ENCODE assay signal across 9 cellular contexts in the genomic region with DNA sequence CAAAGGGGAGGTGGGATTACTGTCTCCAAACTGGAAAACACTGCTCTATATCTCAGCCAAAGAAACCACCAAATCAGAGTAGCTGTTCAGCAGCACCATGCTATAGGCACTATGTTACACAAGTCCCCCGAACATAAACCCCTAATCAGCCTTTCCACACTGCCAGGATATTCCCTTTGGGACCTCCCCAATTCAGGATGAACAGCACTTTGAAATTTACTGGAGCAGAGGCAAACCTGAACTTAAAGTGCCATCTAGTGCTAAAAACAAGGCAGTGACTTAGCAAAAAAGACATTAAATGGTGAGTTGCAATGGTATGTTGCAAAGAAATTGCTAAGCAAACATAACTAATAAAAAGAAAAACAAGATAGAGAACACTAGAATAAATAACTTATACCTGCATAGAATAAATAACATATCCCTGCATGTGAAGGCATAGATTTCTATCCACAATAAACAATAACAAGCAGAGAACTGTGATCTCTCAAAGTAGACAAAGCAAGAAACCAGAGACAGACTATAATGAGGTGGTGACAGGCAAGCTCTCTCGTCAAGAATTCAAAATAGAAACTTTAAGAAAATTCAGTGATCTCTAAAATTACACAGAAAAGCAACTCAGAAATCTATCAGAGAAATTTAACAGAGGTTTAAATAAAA.
DNase-seq lines count a peak whose midpoint lies in the region; ATAC-seq and TF ChIP-seq lines count a peak whose summit lies in the region.
"Had no signal": no experiment of that assay in that cellular context is flagged by ENCODE, and none has a peak within 500 bp of the region (broad histone marks: within the 10 kb centered on the region; RNA-seq: fewer than 3 reads in every experiment).

No MANE protein-coding gene starts in this region.

- H3K4me3 Mint-ChIP-seq in T-helper 17 cell: no peak overlapping the region
- no peak overlapping the region for H3K4me3 Mint-ChIP-seq in natural killer cell treated with Interleukin-12 subunit alpha and Interleukin-12 subunit beta and Interleukin-15 and Interleukin-18, amount 100 ng/mL, for 72 hours
- H3K4me3 Mint-ChIP-seq: IgD-negative memory B cell had no signal

- no peaks in the 10 kb centered on the region for H3K27me3 ChIP-seq in MM.1S (replicated peaks; ENCODE audit: insufficient read depth, low read length)

- H3K9ac ChIP-seq in MM.1S (ENCODE audit: low read length): no peak overlapping the region

- peak; percentile 57 for TF ChIP-seq CTCF in GM10248 (IDR thresholded peaks at IDR 0.05; ENCODE audit: control extremely low read depth, extremely low read depth, low read depth, missing control alignments)
- TF ChIP-seq CTCF in MM.1S (IDR thresholded peaks at IDR 0.05; ENCODE audit: low read length): peak; percentile 63
- TF ChIP-seq CTCF in omental fat pad (IDR thresholded peaks at IDR 0.05): no peak

- no peaks in the 10 kb centered on the region for H3K4me1 ChIP-seq in MM.1S (ENCODE audit: low read length)

- peak overlapping the region; percentile 24 for H3K27ac Mint-ChIP-seq in T-helper 17 cell
- no peak overlapping the region for H3K27ac Mint-ChIP-seq in natural killer cell treated with Interleukin-12 subunit alpha and Interleukin-12 subunit beta and Interleukin-15 and Interleukin-18, amount 100 ng/mL, for 72 hours
- H3K27ac Mint-ChIP-seq: IgD-negative memory B cell had no signal

- H3K9me3 ChIP-seq in MM.1S (replicated peaks; ENCODE audit: insufficient read depth, low read length): no peaks in the 10 kb centered on the region
- no peaks in the 10 kb centered on the region for H3K9me3 ChIP-seq in T-helper 17 cell (ENCODE audit: control insufficient read depth, low read length, poor library complexity, severe bottlenecking)

- no peak overlapping the region for H2AFZ ChIP-seq in MM.1S (ENCODE audit: low read length)

- H3K79me2 ChIP-seq in MM.1S (ENCODE audit: low read length): no peaks in the 10 kb centered on the region

- H3F3A ChIP-seq in MM.1S (ENCODE audit: insufficient read depth, low read length): no peaks in the 10 kb centered on the region

- H3K4me1 Mint-ChIP-seq in T-helper 17 cell: peaks cover 3% of the 10 kb centered on the region
- no peaks in the 10 kb centered on the region for H3K4me1 Mint-ChIP-seq in natural killer cell treated with Interleukin-12 subunit alpha and Interleukin-12 subunit beta and Interleukin-15 and Interleukin-18, amount 100 ng/mL, for 72 hours (ENCODE audit: low read depth in 2 of 2)
- H3K4me1 Mint-ChIP-seq: IgD-negative memory B cell had no signal

- no peaks in the 10 kb centered on the region for H3K36me3 ChIP-seq in MM.1S (replicated peaks; ENCODE audit: insufficient read depth, low read length)

- H3K4me3 ChIP-seq in MM.1S (ENCODE audit: low read length): no peak overlapping the region

- ATAC-seq in T-helper 17 cell (no peak), omental fat pad (ENCODE audit: low FRiP score) (no peak), GM18519 (IDR thresholded peaks at IDR 0.05; ENCODE audit: low FRiP score, unreplicated experiment) (no peak)
- no peak for ATAC-seq in natural killer cell treated with Interleukin-12 subunit alpha and Interleukin-12 subunit beta and Interleukin-15 and Interleukin-18, amount 100 ng/mL, for 72 hours

- H3K9me3 Mint-ChIP-seq in natural killer cell treated with Interleukin-12 subunit alpha and Interleukin-12 subunit beta and Interleukin-15 and Interleukin-18, amount 100 ng/mL, for 72 hours: peaks cover 12% of the 10 kb centered on the region
- H3K9me3 Mint-ChIP-seq: IgD-negative memory B cell had no signal

- H3K36me3 Mint-ChIP-seq in T-helper 17 cell (ENCODE audit: low read depth): no peaks in the 10 kb centered on the region
- no peaks in the 10 kb centered on the region for H3K36me3 Mint-ChIP-seq in natural killer cell treated with Interleukin-12 subunit alpha and Interleukin-12 subunit beta and Interleukin-15 and Interleukin-18, amount 100 ng/mL, for 72 hours

- no peak for DNase-seq in GM10248 (ENCODE audit: extremely low spot score)
- DNase-seq in MM.1S: peak; percentile 41
- DNase-seq in T-helper 17 cell: no peak
- DNase-seq in kidney glomerular epithelial cell (lab: John Stamatoyannopoulos, UW): peak; percentile 69
- no peak for DNase-seq in germinal center (ENCODE audit: low spot score)
- DNase-seq in omental fat pad (ENCODE audit: low spot score): no peak
- no peak for DNase-seq in natural killer cell treated with Interleukin-12 subunit alpha and Interleukin-12 subunit beta and Interleukin-15 and Interleukin-18, amount 100 ng/mL, for 72 hours (ENCODE audit: low spot score)

- POLR2A ChIA-PET in GM10248 (lab: Yijun Ruan, JAX): no interaction called here

- no peaks in the 10 kb centered on the region for H3K9me2 ChIP-seq in MM.1S (replicated peaks; ENCODE audit: insufficient read depth, low read length)

- H3K27me3 Mint-ChIP-seq in T-helper 17 cell: peaks cover 14% of the 10 kb centered on the region
- no peaks in the 10 kb centered on the region for H3K27me3 Mint-ChIP-seq in natural killer cell treated with Interleukin-12 subunit alpha and Interleukin-12 subunit beta and Interleukin-15 and Interleukin-18, amount 100 ng/mL, for 72 hours
- H3K27me3 Mint-ChIP-seq: IgD-negative memory B cell had no signal

- H3K4me2 ChIP-seq in MM.1S (ENCODE audit: low read depth, low read length): no peak overlapping the region

- H4K20me1 ChIP-seq in MM.1S (ENCODE audit: insufficient read depth, low read length): no peaks in the 10 kb centered on the region

- no peak overlapping the region for H3K27ac ChIP-seq in MM.1S (ENCODE audit: low read length)

- CTCF ChIA-PET in GM10248 (lab: Yijun Ruan, JAX): interaction anchor here (0.6 to 1.9 kb wide), 6 partner anchors 9 to 682 kb away, joined by 3 to 5 read pairs (median 3); no protein-coding TSS in a partner anchor

Comparison
In these comparisons a context has a peak if more than half of its experiments do, and no peak if none do; other contexts are left out.
1. DNase-seq: peak in MM.1S (single experiment) and kidney glomerular epithelial cell (single experiment); none in GM10248 (single experiment), T-helper 17 cell (0 of 3), germinal center (single experiment), omental fat pad (single experiment) and natural killer cell treated with Interleukin-12 subunit alpha and Interleukin-12 subunit beta and Interleukin-15 and Interleukin-18, amount 100 ng/mL, for 72 hours (single experiment).
2. CTCF ChIP-seq: peak in GM10248 (single experiment) and MM.1S (single experiment); none in omental fat pad (0 of 3).